ENCODE assay signal across 1 cellular context in the genomic region with DNA sequence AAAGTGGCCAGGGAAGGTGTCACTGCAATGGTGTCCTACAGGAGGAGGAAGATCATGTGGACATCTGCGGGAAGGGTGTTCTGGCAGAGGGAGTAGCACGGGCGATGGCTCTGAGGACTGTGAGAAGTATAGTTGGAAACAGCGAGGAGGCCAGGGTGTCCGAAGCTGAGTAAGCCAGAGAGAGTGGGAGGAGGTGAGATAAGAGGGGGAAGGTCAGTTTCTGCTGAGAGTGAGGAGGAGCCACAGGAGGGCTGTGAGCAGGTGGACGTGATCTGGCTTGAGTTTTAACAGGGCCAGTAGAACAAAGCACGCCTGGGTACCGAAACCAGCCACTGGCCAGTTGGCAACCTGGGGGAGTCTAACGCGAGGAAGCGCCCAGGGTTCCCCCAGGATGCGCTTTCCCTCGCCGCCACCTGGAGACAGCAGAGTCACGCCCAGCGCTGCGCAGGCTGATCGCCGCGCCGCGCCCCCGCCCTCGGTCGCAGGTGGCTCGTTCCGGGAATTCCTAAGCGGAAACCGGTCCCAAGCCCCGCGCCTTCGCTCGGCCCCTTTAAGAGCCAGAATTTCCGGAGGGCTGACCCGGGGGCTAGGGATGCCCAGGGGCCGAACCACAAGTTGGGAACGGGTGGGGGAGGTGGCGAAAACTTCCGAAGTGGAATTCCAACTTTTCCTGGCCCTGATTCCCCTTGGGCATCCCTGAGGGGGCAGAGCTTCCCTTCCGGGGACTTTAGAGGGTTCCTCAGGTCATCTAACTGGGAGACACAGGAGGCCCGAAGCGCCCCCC.
TF ChIP-seq lines count a peak whose summit lies in the region.

No MANE protein-coding gene starts in this region.

TF ChIP-seq in K562, 482 proteins besides CTCF, POLR2A, EP300 and RAD21 (continues in another document):
- TF ChIP-seq TEAD1 (CRISPR knock-in tag; IDR thresholded peaks at IDR 0.05), result peak in 1 of 2 experiments; percentile 69; a peak in 1 of 4 replicates
- TF ChIP-seq RUNX1 (IDR thresholded peaks at IDR 0.05; ENCODE audit: low read depth), result 0 out of 2 replicates have a peak, but pooled peaks have one; percentile 8
- TF ChIP-seq OTX1 (CRISPR knock-in tag; IDR thresholded peaks at IDR 0.05), result peak; percentile 79; the same call in 1 of the 2 replicates
- TF ChIP-seq, protein P1, sequence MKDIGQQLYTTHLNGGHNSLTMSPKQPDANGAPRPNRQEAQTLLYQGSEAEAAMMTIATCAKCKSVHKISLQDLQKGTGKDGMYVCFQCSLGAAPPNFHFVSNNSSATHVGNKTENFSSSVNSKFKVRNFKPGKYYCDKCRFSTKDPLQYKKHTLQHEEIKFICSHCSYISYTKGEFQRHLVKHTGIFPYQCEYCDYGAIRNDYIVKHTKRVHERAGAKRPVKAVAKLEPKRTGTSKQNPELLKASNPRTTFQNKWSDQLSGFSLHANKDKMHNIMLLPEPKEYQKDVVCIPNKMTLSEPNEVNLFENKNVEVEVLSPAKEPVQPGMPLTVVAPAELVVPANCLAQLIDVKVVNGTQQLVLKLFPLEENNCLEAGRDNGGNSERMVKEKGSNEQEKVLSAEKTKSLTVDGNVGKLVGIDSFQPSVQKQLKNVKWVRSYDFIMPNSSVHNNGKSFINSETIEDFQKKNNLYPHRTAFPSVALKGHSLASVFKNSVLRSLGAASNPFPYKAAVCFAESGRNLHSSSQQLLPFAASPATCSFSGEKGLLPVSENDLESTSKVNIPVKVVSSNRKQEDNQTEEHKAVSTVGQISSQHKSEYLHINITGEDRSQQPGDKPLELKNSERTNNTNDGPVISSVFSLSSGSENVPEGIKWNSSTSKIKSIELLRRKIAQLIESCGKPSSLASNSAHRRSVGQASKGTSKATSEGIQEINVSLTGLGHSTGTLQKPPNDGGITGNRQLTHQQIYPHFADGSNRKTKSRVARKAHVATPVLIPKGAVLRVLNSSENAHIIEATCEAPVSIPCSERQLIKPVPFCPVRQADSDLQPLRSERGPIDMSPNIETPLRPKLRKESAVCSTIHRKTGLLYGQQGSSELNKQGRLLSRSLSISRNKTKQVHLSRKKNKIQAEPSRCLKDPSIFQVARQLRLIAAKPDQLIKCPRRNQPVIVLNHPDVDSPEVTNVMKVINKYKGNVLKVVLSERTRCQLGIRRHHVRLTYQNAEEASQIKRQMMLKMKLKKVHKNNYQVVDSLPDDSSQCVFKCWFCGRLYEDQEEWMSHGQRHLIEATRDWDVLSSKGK (CRISPR knock-in tag; IDR thresholded peaks at IDR 0.05), result no peak
- TF ChIP-seq, protein P2, sequence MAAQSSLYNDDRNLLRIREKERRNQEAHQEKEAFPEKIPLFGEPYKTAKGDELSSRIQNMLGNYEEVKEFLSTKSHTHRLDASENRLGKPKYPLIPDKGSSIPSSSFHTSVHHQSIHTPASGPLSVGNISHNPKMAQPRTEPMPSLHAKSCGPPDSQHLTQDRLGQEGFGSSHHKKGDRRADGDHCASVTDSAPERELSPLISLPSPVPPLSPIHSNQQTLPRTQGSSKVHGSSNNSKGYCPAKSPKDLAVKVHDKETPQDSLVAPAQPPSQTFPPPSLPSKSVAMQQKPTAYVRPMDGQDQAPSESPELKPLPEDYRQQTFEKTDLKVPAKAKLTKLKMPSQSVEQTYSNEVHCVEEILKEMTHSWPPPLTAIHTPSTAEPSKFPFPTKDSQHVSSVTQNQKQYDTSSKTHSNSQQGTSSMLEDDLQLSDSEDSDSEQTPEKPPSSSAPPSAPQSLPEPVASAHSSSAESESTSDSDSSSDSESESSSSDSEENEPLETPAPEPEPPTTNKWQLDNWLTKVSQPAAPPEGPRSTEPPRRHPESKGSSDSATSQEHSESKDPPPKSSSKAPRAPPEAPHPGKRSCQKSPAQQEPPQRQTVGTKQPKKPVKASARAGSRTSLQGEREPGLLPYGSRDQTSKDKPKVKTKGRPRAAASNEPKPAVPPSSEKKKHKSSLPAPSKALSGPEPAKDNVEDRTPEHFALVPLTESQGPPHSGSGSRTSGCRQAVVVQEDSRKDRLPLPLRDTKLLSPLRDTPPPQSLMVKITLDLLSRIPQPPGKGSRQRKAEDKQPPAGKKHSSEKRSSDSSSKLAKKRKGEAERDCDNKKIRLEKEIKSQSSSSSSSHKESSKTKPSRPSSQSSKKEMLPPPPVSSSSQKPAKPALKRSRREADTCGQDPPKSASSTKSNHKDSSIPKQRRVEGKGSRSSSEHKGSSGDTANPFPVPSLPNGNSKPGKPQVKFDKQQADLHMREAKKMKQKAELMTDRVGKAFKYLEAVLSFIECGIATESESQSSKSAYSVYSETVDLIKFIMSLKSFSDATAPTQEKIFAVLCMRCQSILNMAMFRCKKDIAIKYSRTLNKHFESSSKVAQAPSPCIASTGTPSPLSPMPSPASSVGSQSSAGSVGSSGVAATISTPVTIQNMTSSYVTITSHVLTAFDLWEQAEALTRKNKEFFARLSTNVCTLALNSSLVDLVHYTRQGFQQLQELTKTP (IDR thresholded peaks at IDR 0.05; ENCODE audit: low read depth in 1 of 2, partially characterized antibody in 2 of 2), result peak in 1 of 2 experiments; percentile 72
- TF ChIP-seq NCOA6 (IDR thresholded peaks at IDR 0.05), result no peak
- peak; percentile 66 for TF ChIP-seq CBFA2T3 (IDR thresholded peaks at IDR 0.05)
- TF ChIP-seq ILF3 (IDR thresholded peaks at IDR 0.05; ENCODE audit: borderline replicate concordance), result no peak
- TF ChIP-seq POLR2B (IDR thresholded peaks at IDR 0.05; ENCODE audit: low read depth, partially characterized antibody), result peak; percentile 37
- TF ChIP-seq HDAC6 (IDR thresholded peaks at IDR 0.05; ENCODE audit: low read depth, low read length), result no peak
- TF ChIP-seq GATA2 (CRISPR knock-in tag; IDR thresholded peaks at IDR 0.05), result 0 out of 2 replicates have a peak, but pooled peaks have one; percentile 46
- TF ChIP-seq, protein P3, sequence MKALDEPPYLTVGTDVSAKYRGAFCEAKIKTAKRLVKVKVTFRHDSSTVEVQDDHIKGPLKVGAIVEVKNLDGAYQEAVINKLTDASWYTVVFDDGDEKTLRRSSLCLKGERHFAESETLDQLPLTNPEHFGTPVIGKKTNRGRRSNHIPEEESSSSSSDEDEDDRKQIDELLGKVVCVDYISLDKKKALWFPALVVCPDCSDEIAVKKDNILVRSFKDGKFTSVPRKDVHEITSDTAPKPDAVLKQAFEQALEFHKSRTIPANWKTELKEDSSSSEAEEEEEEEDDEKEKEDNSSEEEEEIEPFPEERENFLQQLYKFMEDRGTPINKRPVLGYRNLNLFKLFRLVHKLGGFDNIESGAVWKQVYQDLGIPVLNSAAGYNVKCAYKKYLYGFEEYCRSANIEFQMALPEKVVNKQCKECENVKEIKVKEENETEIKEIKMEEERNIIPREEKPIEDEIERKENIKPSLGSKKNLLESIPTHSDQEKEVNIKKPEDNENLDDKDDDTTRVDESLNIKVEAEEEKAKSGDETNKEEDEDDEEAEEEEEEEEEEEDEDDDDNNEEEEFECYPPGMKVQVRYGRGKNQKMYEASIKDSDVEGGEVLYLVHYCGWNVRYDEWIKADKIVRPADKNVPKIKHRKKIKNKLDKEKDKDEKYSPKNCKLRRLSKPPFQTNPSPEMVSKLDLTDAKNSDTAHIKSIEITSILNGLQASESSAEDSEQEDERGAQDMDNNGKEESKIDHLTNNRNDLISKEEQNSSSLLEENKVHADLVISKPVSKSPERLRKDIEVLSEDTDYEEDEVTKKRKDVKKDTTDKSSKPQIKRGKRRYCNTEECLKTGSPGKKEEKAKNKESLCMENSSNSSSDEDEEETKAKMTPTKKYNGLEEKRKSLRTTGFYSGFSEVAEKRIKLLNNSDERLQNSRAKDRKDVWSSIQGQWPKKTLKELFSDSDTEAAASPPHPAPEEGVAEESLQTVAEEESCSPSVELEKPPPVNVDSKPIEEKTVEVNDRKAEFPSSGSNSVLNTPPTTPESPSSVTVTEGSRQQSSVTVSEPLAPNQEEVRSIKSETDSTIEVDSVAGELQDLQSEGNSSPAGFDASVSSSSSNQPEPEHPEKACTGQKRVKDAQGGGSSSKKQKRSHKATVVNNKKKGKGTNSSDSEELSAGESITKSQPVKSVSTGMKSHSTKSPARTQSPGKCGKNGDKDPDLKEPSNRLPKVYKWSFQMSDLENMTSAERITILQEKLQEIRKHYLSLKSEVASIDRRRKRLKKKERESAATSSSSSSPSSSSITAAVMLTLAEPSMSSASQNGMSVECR (CRISPR knock-in tag; IDR thresholded peaks at IDR 0.05), result peak; percentile 75; the same call in 1 of the 2 replicates
- no peak for TF ChIP-seq ZNF445 (CRISPR knock-in tag; IDR thresholded peaks at IDR 0.05; ENCODE audit: low read depth)
- peak; percentile 59 for TF ChIP-seq CCNT2 (IDR thresholded peaks at IDR 0.05; ENCODE audit: borderline replicate concordance, extremely low read depth, insufficient read length, low read depth, low read length)
- TF ChIP-seq, protein P4, sequence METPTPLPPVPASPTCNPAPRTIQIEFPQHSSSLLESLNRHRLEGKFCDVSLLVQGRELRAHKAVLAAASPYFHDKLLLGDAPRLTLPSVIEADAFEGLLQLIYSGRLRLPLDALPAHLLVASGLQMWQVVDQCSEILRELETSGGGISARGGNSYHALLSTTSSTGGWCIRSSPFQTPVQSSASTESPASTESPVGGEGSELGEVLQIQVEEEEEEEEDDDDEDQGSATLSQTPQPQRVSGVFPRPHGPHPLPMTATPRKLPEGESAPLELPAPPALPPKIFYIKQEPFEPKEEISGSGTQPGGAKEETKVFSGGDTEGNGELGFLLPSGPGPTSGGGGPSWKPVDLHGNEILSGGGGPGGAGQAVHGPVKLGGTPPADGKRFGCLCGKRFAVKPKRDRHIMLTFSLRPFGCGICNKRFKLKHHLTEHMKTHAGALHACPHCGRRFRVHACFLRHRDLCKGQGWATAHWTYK (CRISPR knock-in tag; IDR thresholded peaks at IDR 0.05), result peak; percentile 61; the same call in 1 of the 2 replicates
- peak; percentile 80 for TF ChIP-seq SMARCA4 (IDR thresholded peaks at IDR 0.05)
- TF ChIP-seq, protein P5, sequence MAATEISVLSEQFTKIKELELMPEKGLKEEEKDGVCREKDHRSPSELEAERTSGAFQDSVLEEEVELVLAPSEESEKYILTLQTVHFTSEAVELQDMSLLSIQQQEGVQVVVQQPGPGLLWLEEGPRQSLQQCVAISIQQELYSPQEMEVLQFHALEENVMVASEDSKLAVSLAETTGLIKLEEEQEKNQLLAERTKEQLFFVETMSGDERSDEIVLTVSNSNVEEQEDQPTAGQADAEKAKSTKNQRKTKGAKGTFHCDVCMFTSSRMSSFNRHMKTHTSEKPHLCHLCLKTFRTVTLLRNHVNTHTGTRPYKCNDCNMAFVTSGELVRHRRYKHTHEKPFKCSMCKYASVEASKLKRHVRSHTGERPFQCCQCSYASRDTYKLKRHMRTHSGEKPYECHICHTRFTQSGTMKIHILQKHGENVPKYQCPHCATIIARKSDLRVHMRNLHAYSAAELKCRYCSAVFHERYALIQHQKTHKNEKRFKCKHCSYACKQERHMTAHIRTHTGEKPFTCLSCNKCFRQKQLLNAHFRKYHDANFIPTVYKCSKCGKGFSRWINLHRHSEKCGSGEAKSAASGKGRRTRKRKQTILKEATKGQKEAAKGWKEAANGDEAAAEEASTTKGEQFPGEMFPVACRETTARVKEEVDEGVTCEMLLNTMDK (IDR thresholded peaks at IDR 0.05; ENCODE audit: borderline replicate concordance, insufficient read depth, low read depth, low read length, poor library complexity, severe bottlenecking), result no peak
- TF ChIP-seq ZNF316 (IDR thresholded peaks at IDR 0.05), result peak; percentile 85
- TF ChIP-seq, protein P6, sequence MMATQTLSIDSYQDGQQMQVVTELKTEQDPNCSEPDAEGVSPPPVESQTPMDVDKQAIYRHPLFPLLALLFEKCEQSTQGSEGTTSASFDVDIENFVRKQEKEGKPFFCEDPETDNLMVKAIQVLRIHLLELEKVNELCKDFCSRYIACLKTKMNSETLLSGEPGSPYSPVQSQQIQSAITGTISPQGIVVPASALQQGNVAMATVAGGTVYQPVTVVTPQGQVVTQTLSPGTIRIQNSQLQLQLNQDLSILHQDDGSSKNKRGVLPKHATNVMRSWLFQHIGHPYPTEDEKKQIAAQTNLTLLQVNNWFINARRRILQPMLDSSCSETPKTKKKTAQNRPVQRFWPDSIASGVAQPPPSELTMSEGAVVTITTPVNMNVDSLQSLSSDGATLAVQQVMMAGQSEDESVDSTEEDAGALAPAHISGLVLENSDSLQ (IDR thresholded peaks at IDR 0.05), result 0 out of 2 replicates have a peak, but pooled peaks have one; percentile 4
- TF ChIP-seq RBM34 (IDR thresholded peaks at IDR 0.05; ENCODE audit: borderline replicate concordance, insufficient read depth, low read length), result no peak
- peak; percentile 95 to 98 for TF ChIP-seq KDM1A (IDR thresholded peaks at IDR 0.05)
- TF ChIP-seq, protein P7, sequence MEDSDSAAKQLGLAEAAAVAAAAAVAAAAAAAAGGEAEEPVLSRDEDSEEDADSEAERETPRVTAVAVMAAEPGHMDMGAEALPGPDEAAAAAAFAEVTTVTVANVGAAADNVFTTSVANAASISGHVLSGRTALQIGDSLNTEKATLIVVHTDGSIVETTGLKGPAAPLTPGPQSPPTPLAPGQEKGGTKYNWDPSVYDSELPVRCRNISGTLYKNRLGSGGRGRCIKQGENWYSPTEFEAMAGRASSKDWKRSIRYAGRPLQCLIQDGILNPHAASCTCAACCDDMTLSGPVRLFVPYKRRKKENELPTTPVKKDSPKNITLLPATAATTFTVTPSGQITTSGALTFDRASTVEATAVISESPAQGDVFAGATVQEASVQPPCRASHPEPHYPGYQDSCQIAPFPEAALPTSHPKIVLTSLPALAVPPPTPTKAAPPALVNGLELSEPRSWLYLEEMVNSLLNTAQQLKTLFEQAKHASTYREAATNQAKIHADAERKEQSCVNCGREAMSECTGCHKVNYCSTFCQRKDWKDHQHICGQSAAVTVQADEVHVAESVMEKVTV (CRISPR knock-in tag; IDR thresholded peaks at IDR 0.05), result 0 out of 2 replicates have a peak, but pooled peaks have one; percentile 23
- TF ChIP-seq SIRT6 (IDR thresholded peaks at IDR 0.05; ENCODE audit: low read depth, low read length), result no peak
- TF ChIP-seq, protein P8, sequence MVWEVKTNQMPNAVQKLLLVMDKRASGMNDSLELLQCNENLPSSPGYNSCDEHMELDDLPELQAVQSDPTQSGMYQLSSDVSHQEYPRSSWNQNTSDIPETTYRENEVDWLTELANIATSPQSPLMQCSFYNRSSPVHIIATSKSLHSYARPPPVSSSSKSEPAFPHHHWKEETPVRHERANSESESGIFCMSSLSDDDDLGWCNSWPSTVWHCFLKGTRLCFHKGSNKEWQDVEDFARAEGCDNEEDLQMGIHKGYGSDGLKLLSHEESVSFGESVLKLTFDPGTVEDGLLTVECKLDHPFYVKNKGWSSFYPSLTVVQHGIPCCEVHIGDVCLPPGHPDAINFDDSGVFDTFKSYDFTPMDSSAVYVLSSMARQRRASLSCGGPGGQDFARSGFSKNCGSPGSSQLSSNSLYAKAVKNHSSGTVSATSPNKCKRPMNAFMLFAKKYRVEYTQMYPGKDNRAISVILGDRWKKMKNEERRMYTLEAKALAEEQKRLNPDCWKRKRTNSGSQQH (CRISPR knock-in tag; IDR thresholded peaks at IDR 0.05), result no peak
- TF ChIP-seq NR2F6 (CRISPR knock-in tag; IDR thresholded peaks at IDR 0.05), result no peak
- peak; percentile 60; the same call in 1 of the 2 replicates for TF ChIP-seq EP400 (IDR thresholded peaks at IDR 0.05)
- TF ChIP-seq ZC3H11A (IDR thresholded peaks at IDR 0.05; ENCODE audit: low read depth, low read length), result 0 out of 2 replicates have a peak, but pooled peaks have one; percentile 10
- no peak for TF ChIP-seq MCM3 (IDR thresholded peaks at IDR 0.05)
- peak; percentile 88; the same call in 1 of the 2 replicates for TF ChIP-seq TRIM28 (IDR thresholded peaks at IDR 0.05)
- no peak for TF ChIP-seq ZNF785 (CRISPR knock-in tag; IDR thresholded peaks at IDR 0.05)
- TF ChIP-seq RBFOX2 (IDR thresholded peaks at IDR 0.05; ENCODE audit: low read depth, low read length), result peak; percentile 1; the same call in 1 of the 2 replicates
- peak; percentile 45; the same call in 1 of the 2 replicates for TF ChIP-seq MTA1 (IDR thresholded peaks at IDR 0.05; ENCODE audit: borderline replicate concordance)
- TF ChIP-seq KHSRP (IDR thresholded peaks at IDR 0.05), result no peak
- TF ChIP-seq ZFP36 (IDR thresholded peaks at IDR 0.05; ENCODE audit: low read depth, low read length, partially characterized antibody), result peak; percentile 33
- no peak for TF ChIP-seq ZNF224 (CRISPR knock-in tag; IDR thresholded peaks at IDR 0.05)
- peak in 1 of 2 experiments; percentile 97; a peak in 2 of 3 replicates for TF ChIP-seq CBX3 (IDR thresholded peaks at IDR 0.05; ENCODE audit: borderline replicate concordance in 1 of 2, low read length in 2 of 2)
